ENCODE assay signal across 2 cellular contexts in genomic region chr17:82860606-82861392, GRCh38.
TF ChIP-seq lines count a peak whose summit lies in the region.

No MANE protein-coding gene starts in this region.

TF ChIP-seq in IMR-90, 13 proteins besides CTCF, POLR2A, EP300 and RAD21:
- TF ChIP-seq MXI1 (IDR thresholded peaks at IDR 0.05; ENCODE audit: borderline replicate concordance, low read depth, low read length) (no peak), NFE2L2 (IDR thresholded peaks at IDR 0.05; ENCODE audit: low read depth, low read length) (no peak), MAZ (IDR thresholded peaks at IDR 0.05; ENCODE audit: borderline replicate concordance, low read depth, low read length) (no peak), RFX5 (IDR thresholded peaks at IDR 0.05; ENCODE audit: low read depth, low read length) (no peak), FOS (IDR thresholded peaks at IDR 0.05; ENCODE audit: low read depth, low read length) (no peak), CHD1 (IDR thresholded peaks at IDR 0.05; ENCODE audit: low read depth, low read length) (no peak), BHLHE40 (IDR thresholded peaks at IDR 0.05; ENCODE audit: low read depth, low read length) (no peak), CEBPB (IDR thresholded peaks at IDR 0.05; ENCODE audit: low read depth, low read length) (no peak), SMC3 (IDR thresholded peaks at IDR 0.05; ENCODE audit: low read depth, low read length) (no peak), MAFK (IDR thresholded peaks at IDR 0.05; ENCODE audit: low read depth, low read length) (no peak), RCOR1 (IDR thresholded peaks at IDR 0.05; ENCODE audit: insufficient replicate concordance, low read length) (no peak), ELK1 (IDR thresholded peaks at IDR 0.05; ENCODE audit: borderline replicate concordance, low read depth, low read length) (no peak)
- TF ChIP-seq, protein P1, sequence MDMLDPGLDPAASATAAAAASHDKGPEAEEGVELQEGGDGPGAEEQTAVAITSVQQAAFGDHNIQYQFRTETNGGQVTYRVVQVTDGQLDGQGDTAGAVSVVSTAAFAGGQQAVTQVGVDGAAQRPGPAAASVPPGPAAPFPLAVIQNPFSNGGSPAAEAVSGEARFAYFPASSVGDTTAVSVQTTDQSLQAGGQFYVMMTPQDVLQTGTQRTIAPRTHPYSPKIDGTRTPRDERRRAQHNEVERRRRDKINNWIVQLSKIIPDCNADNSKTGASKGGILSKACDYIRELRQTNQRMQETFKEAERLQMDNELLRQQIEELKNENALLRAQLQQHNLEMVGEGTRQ (IDR thresholded peaks at IDR 0.05; ENCODE audit: low read depth, low read length), result no peak

TF ChIP-seq in GM12878, 131 proteins besides CTCF, POLR2A, EP300 and RAD21:
- TF ChIP-seq GATAD2B (conservative IDR thresholded peaks at IDR 0.05; ENCODE audit: low read depth), result no peak
- no peak for TF ChIP-seq CBX5 (IDR thresholded peaks at IDR 0.05; ENCODE audit: low read depth)
- peak; percentile 51 for TF ChIP-seq PAX5 (IDR thresholded peaks at IDR 0.05; ENCODE audit: borderline replicate concordance, low read depth, low read length)
- TF ChIP-seq IKZF1 (conservative IDR thresholded peaks at IDR 0.05), result peak; percentile 31; the same call in 1 of the 2 replicates
- TF ChIP-seq MYC (IDR thresholded peaks at IDR 0.05; ENCODE audit: insufficient read depth, insufficient read length, insufficient replicate concordance, low read length, severe bottlenecking), result no peak
- TF ChIP-seq MEF2B (IDR thresholded peaks at IDR 0.05; ENCODE audit: partially characterized antibody, poor library complexity, severe bottlenecking), result peak; percentile 47
- TF ChIP-seq NR2F1 (conservative IDR thresholded peaks at IDR 0.05), result 0 out of 2 replicates have a peak, but pooled peaks have one; percentile 14
- TF ChIP-seq TCF12 (IDR thresholded peaks at IDR 0.05; ENCODE audit: low read depth, low read length), result peak; percentile 37; the same call in 1 of the 2 replicates
- peak; percentile 93 to 95 for TF ChIP-seq BHLHE40 (IDR thresholded peaks at IDR 0.05; ENCODE audit: borderline replicate concordance in 1 of 2, low read depth in 2 of 2, low read length in 1 of 2)
- no peak for TF ChIP-seq JUND (IDR thresholded peaks at IDR 0.05; ENCODE audit: low read depth, low read length)
- TF ChIP-seq, protein P2, sequence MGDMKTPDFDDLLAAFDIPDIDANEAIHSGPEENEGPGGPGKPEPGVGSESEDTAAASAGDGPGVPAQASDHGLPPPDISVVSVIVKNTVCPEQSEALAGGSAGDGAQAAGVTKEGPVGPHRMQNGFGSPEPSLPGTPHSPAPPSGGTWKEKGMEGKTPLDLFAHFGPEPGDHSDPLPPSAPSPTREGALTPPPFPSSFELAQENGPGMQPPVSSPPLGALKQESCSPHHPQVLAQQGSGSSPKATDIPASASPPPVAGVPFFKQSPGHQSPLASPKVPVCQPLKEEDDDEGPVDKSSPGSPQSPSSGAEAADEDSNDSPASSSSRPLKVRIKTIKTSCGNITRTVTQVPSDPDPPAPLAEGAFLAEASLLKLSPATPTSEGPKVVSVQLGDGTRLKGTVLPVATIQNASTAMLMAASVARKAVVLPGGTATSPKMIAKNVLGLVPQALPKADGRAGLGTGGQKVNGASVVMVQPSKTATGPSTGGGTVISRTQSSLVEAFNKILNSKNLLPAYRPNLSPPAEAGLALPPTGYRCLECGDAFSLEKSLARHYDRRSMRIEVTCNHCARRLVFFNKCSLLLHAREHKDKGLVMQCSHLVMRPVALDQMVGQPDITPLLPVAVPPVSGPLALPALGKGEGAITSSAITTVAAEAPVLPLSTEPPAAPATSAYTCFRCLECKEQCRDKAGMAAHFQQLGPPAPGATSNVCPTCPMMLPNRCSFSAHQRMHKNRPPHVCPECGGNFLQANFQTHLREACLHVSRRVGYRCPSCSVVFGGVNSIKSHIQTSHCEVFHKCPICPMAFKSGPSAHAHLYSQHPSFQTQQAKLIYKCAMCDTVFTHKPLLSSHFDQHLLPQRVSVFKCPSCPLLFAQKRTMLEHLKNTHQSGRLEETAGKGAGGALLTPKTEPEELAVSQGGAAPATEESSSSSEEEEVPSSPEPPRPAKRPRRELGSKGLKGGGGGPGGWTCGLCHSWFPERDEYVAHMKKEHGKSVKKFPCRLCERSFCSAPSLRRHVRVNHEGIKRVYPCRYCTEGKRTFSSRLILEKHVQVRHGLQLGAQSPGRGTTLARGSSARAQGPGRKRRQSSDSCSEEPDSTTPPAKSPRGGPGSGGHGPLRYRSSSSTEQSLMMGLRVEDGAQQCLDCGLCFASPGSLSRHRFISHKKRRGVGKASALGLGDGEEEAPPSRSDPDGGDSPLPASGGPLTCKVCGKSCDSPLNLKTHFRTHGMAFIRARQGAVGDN (IDR thresholded peaks at IDR 0.05), result 0 out of 2 replicates have a peak, but pooled peaks have one; percentile 42
- no peak for TF ChIP-seq SREBF1 (IDR thresholded peaks at IDR 0.05; ENCODE audit: low read length)
- no peak for TF ChIP-seq ESRRA (IDR thresholded peaks at IDR 0.05; ENCODE audit: low read length)
- peak; percentile 44; the same call in 1 of the 2 replicates for TF ChIP-seq DPF2 (IDR thresholded peaks at IDR 0.05)
